ENCODE assay signal across 8 cellular contexts in genomic region chr1:84758968-84759491, GRCh38.
DNase-seq lines count a peak whose midpoint lies in the region; ATAC-seq and TF ChIP-seq lines count a peak whose summit lies in the region.

No MANE protein-coding gene starts in this region.

- peak overlapping the region; percentile 2 for H3K4me3 Mint-ChIP-seq in CD4-positive, alpha-beta T cell

- ATAC-seq in CD4-positive, alpha-beta T cell (ENCODE audit: poor library complexity): no peak
- ATAC-seq in gastrocnemius medialis (no peak), HG02678 (IDR thresholded peaks at IDR 0.05; ENCODE audit: unreplicated experiment) (no peak)

- H3K9me3 ChIP-seq in CD4-positive, alpha-beta T cell (ENCODE audit: control insufficient read depth, low read length): no peaks in the 10 kb centered on the region
- H3K9me3 ChIP-seq in mammary epithelial cell (replicated peaks; ENCODE audit: insufficient read depth, low read length): no peaks in the 10 kb centered on the region
- no peaks in the 10 kb centered on the region for H3K9me3 ChIP-seq in gastrocnemius medialis

- dilution Hi-C loops in mammary epithelial cell (cut with HindIII; ENCODE audit: low sequenced_read_pairs): loop anchor here (25.0 kb wide), 1 partner anchor 322 kb away; no protein-coding TSS in a partner anchor

- no peak overlapping the region for H3K27ac ChIP-seq in CD4-positive, alpha-beta T cell (ENCODE audit: low read depth, low read length)
- H3K27ac ChIP-seq in mammary epithelial cell (ENCODE audit: insufficient read depth, low read depth, low read length): no peak overlapping the region
- no peak overlapping the region for H3K27ac ChIP-seq in gastrocnemius medialis

- H3K4me1 ChIP-seq in mammary epithelial cell (ENCODE audit: insufficient read depth, low read length) (peaks cover 8% of the 10 kb centered on the region), gastrocnemius medialis (no peaks in the 10 kb centered on the region)

- H3K4me3 ChIP-seq in mammary epithelial cell (replicated peaks in 1 of 3; ENCODE audit: insufficient read depth in 1 of 3, low read depth in 2 of 3, low read length in 3 of 3): no peak overlapping the region
- no peak overlapping the region for H3K4me3 ChIP-seq in gastrocnemius medialis

- DNase-seq in CD4-positive, alpha-beta T cell: no peak
- peak; percentile 21 for DNase-seq in NCI-H128 (lab: John Stamatoyannopoulos, UW; ENCODE audit: unreplicated experiment)
- DNase-seq in mammary epithelial cell: no peak
- DNase-seq in non-pigmented ciliary epithelial cell (ENCODE audit: low read depth): peak; percentile 34
- no peak for DNase-seq in SHP77 treated with DMSO at 0.1 percent for 48 hours (lab: John Stamatoyannopoulos, UW)
- no peak for DNase-seq in gastrocnemius medialis
- no peak for DNase-seq in glomerular visceral epithelial cell (ENCODE audit: extremely low spot score)

- intact Hi-C loops in CD4-positive, alpha-beta T cell (cut with DNase I, micrococcal nuclease): loop anchor here in 1 of 2 experiments (5.0 to 10.0 kb wide), 2 partner anchors 837 to 854 kb away; no protein-coding TSS in a partner anchor
- intact Hi-C loops in mammary epithelial cell (cut with micrococcal nuclease): no loop called here
- intact Hi-C loops in gastrocnemius medialis (cut with DNase I; ENCODE audit: low total_unique reads): loop anchor here (10.0 kb wide), 1 partner anchor 134 kb away; no protein-coding TSS in a partner anchor

- H3K36me3 ChIP-seq in mammary epithelial cell (ENCODE audit: insufficient read depth, low read length): no peaks in the 10 kb centered on the region
- H3K36me3 ChIP-seq in gastrocnemius medialis: no peaks in the 10 kb centered on the region

- H3K27ac Mint-ChIP-seq in CD4-positive, alpha-beta T cell: no peak overlapping the region

- H2AFZ ChIP-seq in mammary epithelial cell (ENCODE audit: low read depth, low read length): peak overlapping the region; percentile 88

- no peak for TF ChIP-seq CTCF in CD4-positive, alpha-beta T cell (IDR thresholded peaks at IDR 0.05)
- TF ChIP-seq CTCF in mammary epithelial cell (conservative IDR thresholded peaks at IDR 0.05 in 1 of 2, IDR thresholded peaks at IDR 0.05 in 1 of 2; ENCODE audit: extremely low read depth in 1 of 2, insufficient read depth in 1 of 2, low read depth in 1 of 2, low read length in 2 of 2) (no peak), gastrocnemius medialis (IDR thresholded peaks at IDR 0.05 in 4 of 5, conservative IDR thresholded peaks at IDR 0.05 in 1 of 5) (no peak)

- no peak overlapping the region for H3K9ac ChIP-seq in mammary epithelial cell (ENCODE audit: insufficient read depth, low read length)

- in situ Hi-C loops in mammary epithelial cell (cut with MboI; ENCODE audit: low sequenced_read_pairs in 2 of 2): loop anchor here (10.0 to 25.0 kb wide), 6 partner anchors 114 to 847 kb away; partner anchors contain the start of gene PRKACB (in 2 of the 2)
- in situ Hi-C loops in gastrocnemius medialis (cut with MboI; ENCODE audit: low sequenced_read_pairs in 4 of 4): loop anchor here (25.0 kb wide), 4 partner anchors 322 to 847 kb away; partner anchors contain the start of gene PRKACB (in 3 of the 4)

- peak overlapping the region; percentile 48 for H3K4me2 ChIP-seq in mammary epithelial cell (ENCODE audit: insufficient read depth, low read depth, low read length)

- H3K27me3 Mint-ChIP-seq in CD4-positive, alpha-beta T cell: peaks cover 6% of the 10 kb centered on the region

- H3K36me3 Mint-ChIP-seq in CD4-positive, alpha-beta T cell (ENCODE audit: low read depth): no peaks in the 10 kb centered on the region

- POLR2A ChIA-PET in CD4-positive, alpha-beta T cell (lab: Charles Lee): interaction anchor here (0.9 kb wide), 1 partner anchor 615 kb away, joined by 3 read pairs; the partner anchor contains the start of gene PRKACB

- H4K20me1 ChIP-seq in mammary epithelial cell (ENCODE audit: insufficient read depth, low read length): no peaks in the 10 kb centered on the region

- no peaks in the 10 kb centered on the region for H3K79me2 ChIP-seq in mammary epithelial cell (ENCODE audit: insufficient read depth, low read length)

- H3K4me1 Mint-ChIP-seq in CD4-positive, alpha-beta T cell (ENCODE audit: low read depth): peaks cover 9% of the 10 kb centered on the region

- CTCF ChIA-PET in CD4-positive, alpha-beta T cell (lab: Charles Lee): interaction anchor here (1.2 to 1.9 kb wide), 4 partner anchors 13 to 618 kb away, joined by 3 to 8 read pairs (median 4); no protein-coding TSS in a partner anchor
- CTCF ChIA-PET in mammary epithelial cell (lab: Charles Lee; ENCODE audit: low non-redundant PET): no interaction called here

- WGBS in mammary epithelial cell (ENCODE audit: low coverage, missing lambda C conversion rate): 9% methylated on average over 14 of the region's 15 CpGs

- TF ChIP-seq POLR2A in gastrocnemius medialis (IDR thresholded peaks at IDR 0.05): no peak

- BruUV-seq in mammary epithelial cell (replicated peaks; lab: Mats Ljungman, UMichigan): no TSS peak

- no peaks in the 10 kb centered on the region for H3K9me3 Mint-ChIP-seq in CD4-positive, alpha-beta T cell

- peaks cover 5% of the 10 kb centered on the region for H3K27me3 ChIP-seq in CD4-positive, alpha-beta T cell (ENCODE audit: control insufficient read depth, insufficient read depth, low read length)
- no peaks in the 10 kb centered on the region for H3K27me3 ChIP-seq in mammary epithelial cell (ENCODE audit: insufficient read depth, low read length)
- H3K27me3 ChIP-seq in gastrocnemius medialis: peaks cover 0 to 6% (median 0%) of the 10 kb centered on the region in 3 donors

Comparison
In these comparisons a context has a peak if more than half of its experiments do, and no peak if none do; other contexts are left out.
1. DNase-seq: peak in NCI-H128 (single experiment) and non-pigmented ciliary epithelial cell (single experiment); none in CD4-positive, alpha-beta T cell (0 of 10), mammary epithelial cell (single experiment), SHP77 treated with DMSO at 0.1 percent for 48 hours (single experiment), gastrocnemius medialis (0 of 2) and glomerular visceral epithelial cell (single experiment).